ENCODE assay signal across 8 cellular contexts in genomic region chr15:73127302-73127936, GRCh38.
DNase-seq lines count a peak whose midpoint lies in the region; ATAC-seq and TF ChIP-seq lines count a peak whose summit lies in the region.

No MANE protein-coding gene starts in this region.

- H3K9me3 ChIP-seq in SK-N-SH: no peaks in the 10 kb centered on the region
- no peaks in the 10 kb centered on the region for H3K9me3 ChIP-seq in esophagus muscularis mucosa
- H3K9me3 ChIP-seq in parathyroid adenoma (ENCODE audit: control insufficient read depth, low read length): no peaks in the 10 kb centered on the region

- POLR2A ChIA-PET in SK-N-SH (lab: Yijun Ruan, JAX): no interaction called here

- H3K36me3 ChIP-seq in SK-N-SH (replicated peaks in 1 of 2; ENCODE audit: control insufficient read depth in 1 of 2, insufficient read depth in 2 of 2, low read length in 1 of 2) (peaks cover 3 to 14% of the 10 kb centered on the region in 2 experiments), esophagus muscularis mucosa (peaks cover 0 to 32% (median 13%) of the 10 kb centered on the region in 4 donors), parathyroid adenoma (ENCODE audit: control insufficient read depth, insufficient read depth, low read length) (no peaks in the 10 kb centered on the region)

- no peak overlapping the region for H2AFZ ChIP-seq in SK-N-SH (ENCODE audit: low read depth)
- no peak overlapping the region for H2AFZ ChIP-seq in parathyroid adenoma

- H3K79me2 ChIP-seq in SK-N-SH (ENCODE audit: insufficient read depth) (no peaks in the 10 kb centered on the region), parathyroid adenoma (no peaks in the 10 kb centered on the region)

- WGBS in SK-N-SH (ENCODE audit: low lambda C conversion rate): 70% methylated on average over 2 of the region's 2 CpGs
- 95% methylated on average over 2 of the region's 2 CpGs for WGBS in esophagus muscularis mucosa

- no peaks in the 10 kb centered on the region for H4K20me1 ChIP-seq in SK-N-SH (ENCODE audit: insufficient read depth)

- no peak for TF ChIP-seq POLR2A in esophagus muscularis mucosa (IDR thresholded peaks at IDR 0.05; ENCODE audit: low read depth)

- TF ChIP-seq EP300 in SK-N-SH (IDR thresholded peaks at IDR 0.05; ENCODE audit: borderline replicate concordance in 1 of 2, low read depth in 1 of 2, low read length in 1 of 2): no peak
- no peak for TF ChIP-seq EP300 in esophagus muscularis mucosa (IDR thresholded peaks at IDR 0.05)

- intact Hi-C loops in esophagus muscularis mucosa (cut with DNase I): no loop called here

- H3F3A ChIP-seq in SK-N-SH (replicated peaks; ENCODE audit: insufficient read depth): no peaks in the 10 kb centered on the region

- ATAC-seq in HG03135 (IDR thresholded peaks at IDR 0.05; ENCODE audit: unreplicated experiment) (peak; percentile 55), GM21825 (IDR thresholded peaks at IDR 0.05; ENCODE audit: unreplicated experiment) (no peak)

- H3K9ac ChIP-seq in SK-N-SH (no peak overlapping the region), parathyroid adenoma (no peak overlapping the region)

- no peaks in the 10 kb centered on the region for H3K9me2 ChIP-seq in SK-N-SH

- DNase-seq in activated T-cell treated with anti-CD3 and anti-CD28 coated beads, Interleukin-2, amount 50 U/mL, for 48 hours: peak; percentile 32 to 35
- no peak for DNase-seq in activated T-cell treated with anti-CD3 and anti-CD28 coated beads, Interleukin-2, amount 50 U/mL, for 1 hour
- peak; percentile 54 for DNase-seq in SK-N-SH
- no peak for DNase-seq in esophagus muscularis mucosa (ENCODE audit: extremely low spot score)
- no peak for DNase-seq in cortex of kidney (lab: John Stamatoyannopoulos, UW)

- peak; percentile 80 for TF ChIP-seq CTCF in SK-N-SH (IDR thresholded peaks at IDR 0.05)
- TF ChIP-seq CTCF in esophagus muscularis mucosa (IDR thresholded peaks at IDR 0.05): peak; percentile 32 to 65 (median 40)
- TF ChIP-seq CTCF in parathyroid adenoma (IDR thresholded peaks at IDR 0.05): peak; percentile 43

- CTCF ChIA-PET in SK-N-SH (lab: Yijun Ruan, JAX): interaction anchor here (0.6 to 2.0 kb wide), 13 partner anchors 8 to 177 kb away, joined by 3 to 9 read pairs (median 4); no protein-coding TSS in a partner anchor

- H3K27me3 ChIP-seq in SK-N-SH (ENCODE audit: insufficient read depth) (no peaks in the 10 kb centered on the region), esophagus muscularis mucosa (no peaks in the 10 kb centered on the region), parathyroid adenoma (ENCODE audit: control insufficient read depth, insufficient read depth, low read length) (no peaks in the 10 kb centered on the region)

- peak; percentile 71 for TF ChIP-seq RAD21 in SK-N-SH (IDR thresholded peaks at IDR 0.05; ENCODE audit: low read length)

- H3K4me3 ChIP-seq in SK-N-SH (ENCODE audit: low read depth in 2 of 2, low read length in 1 of 2) (no peak overlapping the region), esophagus muscularis mucosa (no peak overlapping the region), parathyroid adenoma (ENCODE audit: low read depth, low read length) (no peak overlapping the region)

- H3K4me2 ChIP-seq in SK-N-SH (no peak overlapping the region), parathyroid adenoma (ENCODE audit: low read length) (no peak overlapping the region)

- H3K4me1 ChIP-seq in SK-N-SH (ENCODE audit: control insufficient read depth in 1 of 2, insufficient read depth in 2 of 2, low read depth in 1 of 2, low read length in 1 of 2) (no peaks in the 10 kb centered on the region), esophagus muscularis mucosa (peaks cover 0 to 8% (median 0%) of the 10 kb centered on the region in 4 donors), parathyroid adenoma (no peaks in the 10 kb centered on the region)

- H3K27ac ChIP-seq in SK-N-SH (ENCODE audit: low read depth in 2 of 2, low read length in 1 of 2): no peak overlapping the region
- H3K27ac ChIP-seq in esophagus muscularis mucosa (replicated peaks in 1 of 4): no peak overlapping the region
- H3K27ac ChIP-seq in parathyroid adenoma: no peak overlapping the region

TF ChIP-seq in SK-N-SH, 30 proteins besides CTCF, POLR2A, EP300 and RAD21:
- TF ChIP-seq RXRA (IDR thresholded peaks at IDR 0.05; ENCODE audit: borderline replicate concordance, low read depth) (no peak), SMC3 (IDR thresholded peaks at IDR 0.05; ENCODE audit: low read depth, low read length) (peak; percentile 49)

Comparison
In these comparisons a context has a peak if more than half of its experiments do, and no peak if none do; other contexts are left out.
1. DNase-seq: peak in activated T-cell treated with anti-CD3 and anti-CD28 coated beads, Interleukin-2, amount 50 U/mL, for 48 hours (2 of 2) and SK-N-SH (single experiment); none in activated T-cell treated with anti-CD3 and anti-CD28 coated beads, Interleukin-2, amount 50 U/mL, for 1 hour (single experiment), esophagus muscularis mucosa (single experiment) and cortex of kidney (single experiment).
2. Peak in every context shown above with its lines, with median percentiles within 50 percentile points of each other: CTCF ChIP-seq.